ENCODE assay signal across 15 cellular contexts in genomic region chr7:36605261-36605660, GRCh38.
A peak's percentile ranks its signal among the peaks of the same experiment; 100 is the strongest.
DNase-seq lines count a peak whose midpoint lies in the region; ATAC-seq, FAIRE-seq and TF ChIP-seq lines count a peak whose summit lies in the region.
"Had no signal": no experiment of that assay in that cellular context is flagged by ENCODE, and none has a peak within 500 bp of the region (broad histone marks: within the 10 kb centered on the region; RNA-seq: fewer than 3 reads in every experiment).

No MANE protein-coding gene starts in this region.

- H3K4me2 ChIP-seq in neural cell (ENCODE audit: low read length), result no peak overlapping the region
- no peak overlapping the region for H3K4me2 ChIP-seq in Karpas-422 (ENCODE audit: low read depth, low read length, poor library complexity, severe bottlenecking)

- no peaks in the 10 kb centered on the region for H3K4me1 ChIP-seq in Karpas-422 (ENCODE audit: low read length)
- H3K4me1 ChIP-seq in A673 (ENCODE audit: insufficient read depth, low read length, poor library complexity, severe bottlenecking), result no peaks in the 10 kb centered on the region
- H3K4me1 ChIP-seq: prostate gland, tibial artery had no signal

- CTCF ChIA-PET in activated CD8-positive, alpha-beta memory T cell treated with anti-CD3 and anti-CD28 coated beads, Interleukin-2, amount 10 ng/mL, durations not matched to agents 7 days and 5 days (lab: Charles Lee), result interaction anchor here (0.9 kb wide), 1 partner anchor 164 kb away, joined by 3 read pairs; no protein-coding TSS in a partner anchor
- CTCF ChIA-PET in A673 (lab: Charles Lee), result no interaction called here

- DNase-seq in EL, result peak; percentile 33
- DNase-seq in RCC 7860 (ENCODE audit: low spot score), result peak; percentile 94
- DNase-seq in Karpas-422, result no peak
- no peak for DNase-seq in AG08396 (ENCODE audit: low spot score)
- DNase-seq in activated CD8-positive, alpha-beta memory T cell treated with anti-CD3 and anti-CD28 coated beads, Interleukin-2, amount 10 ng/mL, durations not matched to agents 7 days and 5 days, result no peak
- DNase-seq in A673 (ENCODE audit: low spot score), result no peak
- DNase-seq: activated CD4-positive, alpha-beta T cell treated with anti-CD3 and anti-CD28 coated beads for 48 hours; activated T-cell treated with anti-CD3 and anti-CD28 coated beads, Interleukin-2, amount 50 U/mL, for 48 hours; stimulated activated CD4-positive, alpha-beta T cell treated with anti-CD3 and anti-CD28 coated beads, Interleukin-2, amount 100 ng/mL, for 24 hours; tibial artery had no signal

- TF ChIP-seq CTCF in neural cell (IDR thresholded peaks at IDR 0.05; ENCODE audit: poor library complexity, severe bottlenecking), result no peak
- TF ChIP-seq CTCF in A673 (conservative IDR thresholded peaks at IDR 0.05; ENCODE audit: low read depth, low read length), result no peak

- H3K27me3 ChIP-seq in neural cell (ENCODE audit: insufficient read depth, low read depth, low read length) (no peaks in the 10 kb centered on the region), Karpas-422 (ENCODE audit: low read length) (no peaks in the 10 kb centered on the region), A673 (replicated peaks; ENCODE audit: insufficient read depth, low read depth, low read length, poor library complexity) (peaks cover 23% of the 10 kb centered on the region)

- H3K9me3 Mint-ChIP-seq in activated CD8-positive, alpha-beta memory T cell treated with anti-CD3 and anti-CD28 coated beads, Interleukin-2, amount 10 ng/mL, durations not matched to agents 7 days and 5 days (ENCODE audit: low read depth), result no peaks in the 10 kb centered on the region
- H3K9me3 Mint-ChIP-seq: T-helper 1 cell treated with Interleukin-12 subunit alpha and Interleukin-12 subunit beta and Interleukin-4 antibody, amounts not matched to agents 30 μg/mL and 1 μg/mL, for 36 hours had no signal

- H3K36me3 ChIP-seq in neural cell (ENCODE audit: insufficient read depth, low read length) (no peaks in the 10 kb centered on the region), Karpas-422 (ENCODE audit: insufficient read depth, low read length) (no peaks in the 10 kb centered on the region), A673 (ENCODE audit: insufficient read depth, low read length, poor library complexity, severe bottlenecking) (no peaks in the 10 kb centered on the region)
- H3K36me3 ChIP-seq: prostate gland, tibial artery had no signal

- POLR2A ChIA-PET in A673 (lab: Charles Lee; ENCODE audit: low non-redundant PET), result no interaction called here

- no peaks in the 10 kb centered on the region for H3F3A ChIP-seq in neural cell (ENCODE audit: insufficient read depth, low read length, poor library complexity, severe bottlenecking)

- intact Hi-C loops in A673 (cut with micrococcal nuclease; ENCODE audit: unreplicated experiment), result no loop called here

- no peak overlapping the region for H3K4me3 Mint-ChIP-seq in activated CD8-positive, alpha-beta memory T cell treated with anti-CD3 and anti-CD28 coated beads, Interleukin-2, amount 10 ng/mL, durations not matched to agents 7 days and 5 days
- H3K4me3 Mint-ChIP-seq: T-helper 1 cell treated with Interleukin-12 subunit alpha and Interleukin-12 subunit beta and Interleukin-4 antibody, amounts not matched to agents 30 μg/mL and 1 μg/mL, for 36 hours had no signal

- H3K9ac ChIP-seq in neural cell (ENCODE audit: low read length), result no peak overlapping the region
- H3K9ac ChIP-seq in Karpas-422 (ENCODE audit: low read length), result no peak overlapping the region

- peak; percentile 55 for ATAC-seq in esophagus mucosa
- ATAC-seq in activated CD8-positive, alpha-beta memory T cell treated with anti-CD3 and anti-CD28 coated beads, Interleukin-2, amount 10 ng/mL, durations not matched to agents 7 days and 5 days, result no peak

- no peak for TF ChIP-seq EP300 in neural cell (conservative IDR thresholded peaks at IDR 0.05; ENCODE audit: poor library complexity, severe bottlenecking)

- H3K27ac ChIP-seq in neural cell (ENCODE audit: low read length), result peak overlapping the region; percentile 65
- H3K27ac ChIP-seq in Karpas-422 (ENCODE audit: low read length), result no peak overlapping the region
- H3K27ac ChIP-seq in A673 (ENCODE audit: low read depth, low read length, poor library complexity, severe bottlenecking), result no peak overlapping the region
- H3K27ac ChIP-seq: prostate gland, tibial artery had no signal

- H3K36me3 Mint-ChIP-seq in activated CD8-positive, alpha-beta memory T cell treated with anti-CD3 and anti-CD28 coated beads, Interleukin-2, amount 10 ng/mL, durations not matched to agents 7 days and 5 days, result peaks cover 12% of the 10 kb centered on the region

- H3K9me3 ChIP-seq in neural cell (ENCODE audit: low read length) (no peaks in the 10 kb centered on the region), Karpas-422 (ENCODE audit: low read length) (no peaks in the 10 kb centered on the region), A673 (ENCODE audit: low read depth, low read length, poor library complexity, severe bottlenecking) (no peaks in the 10 kb centered on the region)
- H3K9me3 ChIP-seq: prostate gland, tibial artery had no signal

- no peaks in the 10 kb centered on the region for H3K27me3 Mint-ChIP-seq in activated CD8-positive, alpha-beta memory T cell treated with anti-CD3 and anti-CD28 coated beads, Interleukin-2, amount 10 ng/mL, durations not matched to agents 7 days and 5 days

- FAIRE-seq in RCC 7860 (lab: Jason Lieb, UNC), result no peak
- FAIRE-seq: GM12891 had no signal

- H3K79me2 ChIP-seq in neural cell (replicated peaks; ENCODE audit: insufficient read depth, low read length) (no peaks in the 10 kb centered on the region), Karpas-422 (ENCODE audit: low read length) (no peaks in the 10 kb centered on the region)

- peaks cover 51% of the 10 kb centered on the region for H3K4me1 Mint-ChIP-seq in activated CD8-positive, alpha-beta memory T cell treated with anti-CD3 and anti-CD28 coated beads, Interleukin-2, amount 10 ng/mL, durations not matched to agents 7 days and 5 days

- BruUV-seq in A673 (replicated peaks; lab: Mats Ljungman, UMichigan), result no TSS peak

- no peak for TF ChIP-seq RAD21 in neural cell (conservative IDR thresholded peaks at IDR 0.05)

- H2AFZ ChIP-seq in neural cell (ENCODE audit: low read depth, low read length), result no peak overlapping the region
- H2AFZ ChIP-seq in Karpas-422 (ENCODE audit: low read length), result no peak overlapping the region

- H3K27ac Mint-ChIP-seq in activated CD8-positive, alpha-beta memory T cell treated with anti-CD3 and anti-CD28 coated beads, Interleukin-2, amount 10 ng/mL, durations not matched to agents 7 days and 5 days, result no peak overlapping the region

- no peaks in the 10 kb centered on the region for H4K20me1 ChIP-seq in neural cell (ENCODE audit: insufficient read depth)
- H4K20me1 ChIP-seq in Karpas-422 (ENCODE audit: insufficient read depth, low read depth, low read length), result no peaks in the 10 kb centered on the region

- no peak overlapping the region for H3K4me3 ChIP-seq in neural cell (ENCODE audit: low read length)
- no peak overlapping the region for H3K4me3 ChIP-seq in Karpas-422 (ENCODE audit: low read length)
- no peak overlapping the region for H3K4me3 ChIP-seq in A673 (ENCODE audit: low read depth, low read length, poor library complexity, severe bottlenecking)
- H3K4me3 ChIP-seq: prostate gland, tibial artery had no signal

- no peaks in the 10 kb centered on the region for H3K9me2 ChIP-seq in neural cell (ENCODE audit: insufficient read depth, low read length)
- no peaks in the 10 kb centered on the region for H3K9me2 ChIP-seq in Karpas-422 (replicated peaks; ENCODE audit: insufficient read depth, low read length)

TF ChIP-seq in neural cell, 6 proteins besides CTCF, POLR2A, EP300 and RAD21:
- TF ChIP-seq REST (IDR thresholded peaks at IDR 0.05; ENCODE audit: borderline replicate concordance) (no peak), MXI1 (conservative IDR thresholded peaks at IDR 0.05; ENCODE audit: poor library complexity, severe bottlenecking) (no peak), TAF1 (IDR thresholded peaks at IDR 0.05; ENCODE audit: low read depth) (no peak), EZH2 (IDR thresholded peaks at IDR 0.05; ENCODE audit: borderline replicate concordance, insufficient read depth, low read length, poor library complexity, severe bottlenecking) (no peak), POLR2AphosphoS5 (IDR thresholded peaks at IDR 0.05) (no peak)

Comparison
In these comparisons a context has a peak if more than half of its experiments do, and no peak if none do; other contexts are left out.
1. DNase-seq: peak in EL (single experiment) and RCC 7860 (single experiment); none in Karpas-422 (single experiment), AG08396 (single experiment), activated CD8-positive, alpha-beta memory T cell treated with anti-CD3 and anti-CD28 coated beads, Interleukin-2, amount 10 ng/mL, durations not matched to agents 7 days and 5 days (single experiment) and A673 (single experiment).